1 cellular context compared by ENCODE assay signal in the genomic region with DNA sequence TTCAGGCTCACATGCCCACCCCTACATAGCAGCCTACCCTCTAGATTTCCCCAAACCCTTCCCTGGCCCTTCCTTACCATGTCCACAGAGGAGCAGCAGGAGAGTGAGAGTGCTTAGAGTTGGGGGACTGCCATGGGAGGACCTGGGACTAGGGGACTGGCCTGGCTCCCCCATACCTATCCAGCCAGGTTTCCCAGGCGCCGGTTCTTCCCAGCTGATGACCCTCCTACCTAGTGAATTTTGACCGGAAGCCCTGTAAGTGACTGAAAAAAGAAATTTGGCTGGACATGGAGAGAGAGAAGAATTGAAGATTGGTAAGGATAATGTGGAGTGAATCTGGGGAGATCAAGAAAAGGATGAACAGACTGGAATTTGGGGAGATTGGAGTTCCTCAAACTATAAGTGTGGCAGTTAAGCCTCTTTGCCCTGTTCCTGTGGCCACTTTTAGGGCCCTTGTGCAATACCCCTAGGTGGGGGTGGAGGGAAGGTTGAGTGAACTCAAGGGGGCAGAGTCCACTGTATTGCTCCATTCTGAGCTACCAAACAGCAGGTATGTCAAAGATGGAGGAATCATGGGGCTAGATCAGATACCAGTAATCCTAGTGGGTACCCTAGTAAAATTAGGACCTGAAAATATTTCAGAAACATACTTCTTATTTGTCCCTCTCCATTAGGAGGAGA.
TF ChIP-seq lines count a peak whose summit lies in the region.

No MANE protein-coding gene starts in this region.

TF ChIP-seq in HepG2, 621 proteins besides CTCF, POLR2A, EP300 and RAD21 (continues in another document):
- TF ChIP-seq, protein P1, sequence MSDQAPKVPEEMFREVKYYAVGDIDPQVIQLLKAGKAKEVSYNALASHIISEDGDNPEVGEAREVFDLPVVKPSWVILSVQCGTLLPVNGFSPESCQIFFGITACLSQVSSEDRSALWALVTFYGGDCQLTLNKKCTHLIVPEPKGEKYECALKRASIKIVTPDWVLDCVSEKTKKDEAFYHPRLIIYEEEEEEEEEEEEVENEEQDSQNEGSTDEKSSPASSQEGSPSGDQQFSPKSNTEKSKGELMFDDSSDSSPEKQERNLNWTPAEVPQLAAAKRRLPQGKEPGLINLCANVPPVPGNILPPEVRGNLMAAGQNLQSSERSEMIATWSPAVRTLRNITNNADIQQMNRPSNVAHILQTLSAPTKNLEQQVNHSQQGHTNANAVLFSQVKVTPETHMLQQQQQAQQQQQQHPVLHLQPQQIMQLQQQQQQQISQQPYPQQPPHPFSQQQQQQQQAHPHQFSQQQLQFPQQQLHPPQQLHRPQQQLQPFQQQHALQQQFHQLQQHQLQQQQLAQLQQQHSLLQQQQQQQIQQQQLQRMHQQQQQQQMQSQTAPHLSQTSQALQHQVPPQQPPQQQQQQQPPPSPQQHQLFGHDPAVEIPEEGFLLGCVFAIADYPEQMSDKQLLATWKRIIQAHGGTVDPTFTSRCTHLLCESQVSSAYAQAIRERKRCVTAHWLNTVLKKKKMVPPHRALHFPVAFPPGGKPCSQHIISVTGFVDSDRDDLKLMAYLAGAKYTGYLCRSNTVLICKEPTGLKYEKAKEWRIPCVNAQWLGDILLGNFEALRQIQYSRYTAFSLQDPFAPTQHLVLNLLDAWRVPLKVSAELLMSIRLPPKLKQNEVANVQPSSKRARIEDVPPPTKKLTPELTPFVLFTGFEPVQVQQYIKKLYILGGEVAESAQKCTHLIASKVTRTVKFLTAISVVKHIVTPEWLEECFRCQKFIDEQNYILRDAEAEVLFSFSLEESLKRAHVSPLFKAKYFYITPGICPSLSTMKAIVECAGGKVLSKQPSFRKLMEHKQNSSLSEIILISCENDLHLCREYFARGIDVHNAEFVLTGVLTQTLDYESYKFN (CRISPR knock-in tag; conservative IDR thresholded peaks at IDR 0.05), result peak; percentile 79
- no peak for TF ChIP-seq ZNF33B (CRISPR knock-in tag; IDR thresholded peaks at IDR 0.05)
- TF ChIP-seq SOX13 (IDR thresholded peaks at IDR 0.05), result no peak
- TF ChIP-seq SOX13 (CRISPR knock-in tag; conservative IDR thresholded peaks at IDR 0.05 in 1 of 2, IDR thresholded peaks at IDR 0.05 in 1 of 2), result peak in 1 of 2 experiments; percentile 44; a peak in 1 of 4 replicates
- peak; percentile 66 for TF ChIP-seq FOXA3 (CRISPR knock-in tag; IDR thresholded peaks at IDR 0.05)
- TF ChIP-seq NCOA2 (CRISPR knock-in tag; IDR thresholded peaks at IDR 0.05), result peak; percentile 33; the same call in 1 of the 2 replicates
- TF ChIP-seq, protein P2, sequence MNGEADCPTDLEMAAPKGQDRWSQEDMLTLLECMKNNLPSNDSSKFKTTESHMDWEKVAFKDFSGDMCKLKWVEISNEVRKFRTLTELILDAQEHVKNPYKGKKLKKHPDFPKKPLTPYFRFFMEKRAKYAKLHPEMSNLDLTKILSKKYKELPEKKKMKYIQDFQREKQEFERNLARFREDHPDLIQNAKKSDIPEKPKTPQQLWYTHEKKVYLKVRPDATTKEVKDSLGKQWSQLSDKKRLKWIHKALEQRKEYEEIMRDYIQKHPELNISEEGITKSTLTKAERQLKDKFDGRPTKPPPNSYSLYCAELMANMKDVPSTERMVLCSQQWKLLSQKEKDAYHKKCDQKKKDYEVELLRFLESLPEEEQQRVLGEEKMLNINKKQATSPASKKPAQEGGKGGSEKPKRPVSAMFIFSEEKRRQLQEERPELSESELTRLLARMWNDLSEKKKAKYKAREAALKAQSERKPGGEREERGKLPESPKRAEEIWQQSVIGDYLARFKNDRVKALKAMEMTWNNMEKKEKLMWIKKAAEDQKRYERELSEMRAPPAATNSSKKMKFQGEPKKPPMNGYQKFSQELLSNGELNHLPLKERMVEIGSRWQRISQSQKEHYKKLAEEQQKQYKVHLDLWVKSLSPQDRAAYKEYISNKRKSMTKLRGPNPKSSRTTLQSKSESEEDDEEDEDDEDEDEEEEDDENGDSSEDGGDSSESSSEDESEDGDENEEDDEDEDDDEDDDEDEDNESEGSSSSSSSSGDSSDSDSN (CRISPR knock-in tag; IDR thresholded peaks at IDR 0.05), result no peak
- no peak for TF ChIP-seq ZNF720 (CRISPR knock-in tag; IDR thresholded peaks at IDR 0.05)
- TF ChIP-seq ZNF282 (IDR thresholded peaks at IDR 0.05; ENCODE audit: partially characterized antibody), result no peak
- TF ChIP-seq RXRA (CRISPR knock-in tag; IDR thresholded peaks at IDR 0.05), result peak; percentile 84; the same call in 1 of the 2 replicates
- no peak for TF ChIP-seq ZSCAN20 (CRISPR knock-in tag; IDR thresholded peaks at IDR 0.05; ENCODE audit: borderline replicate concordance)
- TF ChIP-seq XRCC5 (optimal IDR thresholded peaks at IDR 0.05; ENCODE audit: low read length), result peak; percentile 28
- TF ChIP-seq ZNF772 (CRISPR knock-in tag; IDR thresholded peaks at IDR 0.05), result no peak
- TF ChIP-seq HNF4G (IDR thresholded peaks at IDR 0.05; ENCODE audit: borderline replicate concordance, low read depth, low read length), result peak; percentile 95
- peak; percentile 80; the same call in 1 of the 2 replicates for TF ChIP-seq HNF4G (CRISPR knock-in tag; IDR thresholded peaks at IDR 0.05; ENCODE audit: borderline replicate concordance, low read depth)
- peak; percentile 55; the same call in 1 of the 2 replicates for TF ChIP-seq HOXA5 (CRISPR knock-in tag; IDR thresholded peaks at IDR 0.05)
- TF ChIP-seq ZBTB8A (CRISPR knock-in tag; IDR thresholded peaks at IDR 0.05; ENCODE audit: borderline replicate concordance, low read depth), result no peak
- TF ChIP-seq, protein P3, sequence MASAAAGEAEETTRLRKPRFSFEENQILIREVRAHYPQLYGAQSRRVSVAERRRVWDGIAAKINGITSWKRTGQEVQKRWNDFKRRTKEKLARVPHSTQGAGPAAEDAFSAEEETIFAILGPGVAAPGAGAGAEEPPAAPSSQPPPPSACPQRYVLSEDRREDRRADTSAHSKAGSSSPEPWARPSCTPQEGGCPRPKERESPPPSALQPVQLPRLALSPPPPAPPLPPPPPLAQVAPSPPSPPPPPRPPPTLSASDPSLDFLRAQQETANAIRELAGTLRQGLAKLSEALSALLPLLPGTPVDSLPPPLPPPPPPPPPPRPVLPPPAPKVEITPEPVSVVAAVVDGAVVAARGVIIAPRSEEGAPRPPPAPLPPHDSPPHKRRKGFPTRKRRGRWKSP (CRISPR knock-in tag; IDR thresholded peaks at IDR 0.05), result 0 out of 2 replicates have a peak, but pooled peaks have one; percentile 12
- peak; percentile 98 for TF ChIP-seq CEBPG (CRISPR knock-in tag; IDR thresholded peaks at IDR 0.05)
- no peak; the same call in 1 of the 2 replicates for TF ChIP-seq NR2C2 (CRISPR knock-in tag; IDR thresholded peaks at IDR 0.05; ENCODE audit: borderline replicate concordance)
- no peak for TF ChIP-seq NONO (IDR thresholded peaks at IDR 0.05)
- 0 out of 2 replicates have a peak, but pooled peaks have one; percentile 43 for TF ChIP-seq NONO (CRISPR knock-in tag; conservative IDR thresholded peaks at IDR 0.05)
- 0 out of 2 replicates have a peak, but pooled peaks have one; percentile 32 for TF ChIP-seq ZNF205 (CRISPR knock-in tag; IDR thresholded peaks at IDR 0.05)
- 0 out of 2 replicates have a peak, but pooled peaks have one; percentile 54 for TF ChIP-seq MIER2 (CRISPR knock-in tag; IDR thresholded peaks at IDR 0.05)
- TF ChIP-seq HDAC1 (CRISPR knock-in tag; IDR thresholded peaks at IDR 0.05), result peak; percentile 42; the same call in 1 of the 2 replicates
- TF ChIP-seq, protein P4, sequence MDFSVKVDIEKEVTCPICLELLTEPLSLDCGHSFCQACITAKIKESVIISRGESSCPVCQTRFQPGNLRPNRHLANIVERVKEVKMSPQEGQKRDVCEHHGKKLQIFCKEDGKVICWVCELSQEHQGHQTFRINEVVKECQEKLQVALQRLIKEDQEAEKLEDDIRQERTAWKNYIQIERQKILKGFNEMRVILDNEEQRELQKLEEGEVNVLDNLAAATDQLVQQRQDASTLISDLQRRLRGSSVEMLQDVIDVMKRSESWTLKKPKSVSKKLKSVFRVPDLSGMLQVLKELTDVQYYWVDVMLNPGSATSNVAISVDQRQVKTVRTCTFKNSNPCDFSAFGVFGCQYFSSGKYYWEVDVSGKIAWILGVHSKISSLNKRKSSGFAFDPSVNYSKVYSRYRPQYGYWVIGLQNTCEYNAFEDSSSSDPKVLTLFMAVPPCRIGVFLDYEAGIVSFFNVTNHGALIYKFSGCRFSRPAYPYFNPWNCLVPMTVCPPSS (IDR thresholded peaks at IDR 0.05), result no peak
- no peak for TF ChIP-seq ATRX (CRISPR knock-in tag; IDR thresholded peaks at IDR 0.05; ENCODE audit: borderline replicate concordance)
- TF ChIP-seq, protein P5, sequence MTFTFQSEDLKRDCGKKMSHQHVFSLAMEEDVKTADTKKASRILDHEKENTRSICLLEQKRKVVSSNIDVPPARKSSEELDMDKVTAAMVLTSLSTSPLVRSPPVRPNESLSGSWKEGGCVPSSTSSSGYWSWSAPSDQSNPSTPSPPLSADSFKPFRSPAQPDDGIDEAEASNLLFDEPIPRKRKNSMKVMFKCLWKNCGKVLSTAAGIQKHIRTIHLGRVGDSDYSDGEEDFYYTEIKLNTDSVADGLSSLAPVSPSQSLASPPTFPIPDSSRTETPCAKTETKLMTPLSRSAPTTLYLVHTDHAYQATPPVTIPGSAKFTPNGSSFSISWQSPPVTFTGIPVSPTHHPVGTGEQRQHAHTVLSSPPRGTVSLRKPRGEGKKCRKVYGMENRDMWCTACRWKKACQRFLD (CRISPR knock-in tag; IDR thresholded peaks at IDR 0.05; ENCODE audit: borderline replicate concordance), result no peak
- TF ChIP-seq SAP130 (CRISPR knock-in tag; IDR thresholded peaks at IDR 0.05; ENCODE audit: low read depth), result 0 out of 2 replicates have a peak, but pooled peaks have one; percentile 20
- TF ChIP-seq POGZ (CRISPR knock-in tag; IDR thresholded peaks at IDR 0.05), result peak; percentile 75
- TF ChIP-seq, protein P6, sequence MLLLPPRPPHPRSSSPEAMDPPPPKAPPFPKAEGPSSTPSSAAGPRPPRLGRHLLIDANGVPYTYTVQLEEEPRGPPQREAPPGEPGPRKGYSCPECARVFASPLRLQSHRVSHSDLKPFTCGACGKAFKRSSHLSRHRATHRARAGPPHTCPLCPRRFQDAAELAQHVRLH (CRISPR knock-in tag; IDR thresholded peaks at IDR 0.05; ENCODE audit: borderline replicate concordance, low read depth), result 0 out of 2 replicates have a peak, but pooled peaks have one; percentile 37
- TF ChIP-seq RORA (CRISPR knock-in tag; IDR thresholded peaks at IDR 0.05), result no peak
- TF ChIP-seq, protein P7, sequence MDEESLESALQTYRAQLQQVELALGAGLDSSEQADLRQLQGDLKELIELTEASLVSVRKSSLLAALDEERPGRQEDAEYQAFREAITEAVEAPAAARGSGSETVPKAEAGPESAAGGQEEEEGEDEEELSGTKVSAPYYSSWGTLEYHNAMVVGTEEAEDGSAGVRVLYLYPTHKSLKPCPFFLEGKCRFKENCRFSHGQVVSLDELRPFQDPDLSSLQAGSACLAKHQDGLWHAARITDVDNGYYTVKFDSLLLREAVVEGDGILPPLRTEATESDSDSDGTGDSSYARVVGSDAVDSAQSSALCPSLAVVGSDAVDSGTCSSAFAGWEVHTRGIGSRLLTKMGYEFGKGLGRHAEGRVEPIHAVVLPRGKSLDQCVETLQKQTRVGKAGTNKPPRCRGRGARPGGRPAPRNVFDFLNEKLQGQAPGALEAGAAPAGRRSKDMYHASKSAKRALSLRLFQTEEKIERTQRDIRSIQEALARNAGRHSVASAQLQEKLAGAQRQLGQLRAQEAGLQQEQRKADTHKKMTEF (CRISPR knock-in tag; IDR thresholded peaks at IDR 0.05), result 0 out of 2 replicates have a peak, but pooled peaks have one; percentile 40
- 0 out of 2 replicates have a peak, but pooled peaks have one; percentile 12 for TF ChIP-seq RARA (CRISPR knock-in tag; IDR thresholded peaks at IDR 0.05)
- TF ChIP-seq KDM6A (CRISPR knock-in tag; IDR thresholded peaks at IDR 0.05; ENCODE audit: low read depth), result 0 out of 2 replicates have a peak, but pooled peaks have one; percentile 41
- TF ChIP-seq CBX5 (CRISPR knock-in tag; IDR thresholded peaks at IDR 0.05; ENCODE audit: borderline replicate concordance), result peak; percentile 78; the same call in 1 of the 2 replicates
- no peak for TF ChIP-seq GATAD1 (CRISPR knock-in tag; IDR thresholded peaks at IDR 0.05)
- peak; percentile 28; the same call in 1 of the 2 replicates for TF ChIP-seq MED1 (CRISPR knock-in tag; IDR thresholded peaks at IDR 0.05)
- TF ChIP-seq BCL6 (CRISPR knock-in tag; IDR thresholded peaks at IDR 0.05), result peak; percentile 39; the same call in 1 of the 2 replicates
- peak; percentile 96 for TF ChIP-seq HNF4A (CRISPR knock-in tag; IDR thresholded peaks at IDR 0.05)
- TF ChIP-seq YEATS2 (CRISPR knock-in tag; IDR thresholded peaks at IDR 0.05; ENCODE audit: borderline replicate concordance), result peak; percentile 35; the same call in 1 of the 2 replicates
- TF ChIP-seq, protein P8, sequence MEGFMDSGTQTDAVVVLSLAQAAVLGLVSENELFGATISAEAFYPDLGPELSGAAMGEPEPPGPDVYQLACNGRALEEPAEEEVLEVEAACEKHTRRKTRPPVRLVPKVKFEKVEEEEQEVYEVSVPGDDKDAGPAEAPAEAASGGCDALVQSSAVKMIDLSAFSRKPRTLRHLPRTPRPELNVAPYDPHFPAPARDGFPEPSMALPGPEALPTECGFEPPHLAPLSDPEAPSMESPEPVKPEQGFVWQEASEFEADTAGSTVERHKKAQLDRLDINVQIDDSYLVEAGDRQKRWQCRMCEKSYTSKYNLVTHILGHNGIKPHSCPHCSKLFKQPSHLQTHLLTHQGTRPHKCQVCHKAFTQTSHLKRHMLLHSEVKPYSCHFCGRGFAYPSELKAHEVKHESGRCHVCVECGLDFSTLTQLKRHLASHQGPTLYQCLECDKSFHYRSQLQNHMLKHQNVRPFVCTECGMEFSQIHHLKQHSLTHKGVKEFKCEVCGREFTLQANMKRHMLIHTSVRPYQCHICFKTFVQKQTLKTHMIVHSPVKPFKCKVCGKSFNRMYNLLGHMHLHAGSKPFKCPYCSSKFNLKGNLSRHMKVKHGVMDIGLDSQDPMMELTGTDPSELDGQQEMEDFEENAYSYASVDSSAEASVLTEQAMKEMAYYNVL (CRISPR knock-in tag; IDR thresholded peaks at IDR 0.05; ENCODE audit: borderline replicate concordance), result no peak
- TF ChIP-seq, protein P9, sequence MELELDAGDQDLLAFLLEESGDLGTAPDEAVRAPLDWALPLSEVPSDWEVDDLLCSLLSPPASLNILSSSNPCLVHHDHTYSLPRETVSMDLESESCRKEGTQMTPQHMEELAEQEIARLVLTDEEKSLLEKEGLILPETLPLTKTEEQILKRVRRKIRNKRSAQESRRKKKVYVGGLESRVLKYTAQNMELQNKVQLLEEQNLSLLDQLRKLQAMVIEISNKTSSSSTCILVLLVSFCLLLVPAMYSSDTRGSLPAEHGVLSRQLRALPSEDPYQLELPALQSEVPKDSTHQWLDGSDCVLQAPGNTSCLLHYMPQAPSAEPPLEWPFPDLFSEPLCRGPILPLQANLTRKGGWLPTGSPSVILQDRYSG (CRISPR knock-in tag; IDR thresholded peaks at IDR 0.05), result no peak
- TF ChIP-seq WIZ (CRISPR knock-in tag; IDR thresholded peaks at IDR 0.05), result peak; percentile 72; the same call in 1 of the 2 replicates
- no peak for TF ChIP-seq MTF2 (CRISPR knock-in tag; IDR thresholded peaks at IDR 0.05; ENCODE audit: borderline replicate concordance)
